23 cellular contexts compared by ENCODE assay signal in the genomic region with DNA sequence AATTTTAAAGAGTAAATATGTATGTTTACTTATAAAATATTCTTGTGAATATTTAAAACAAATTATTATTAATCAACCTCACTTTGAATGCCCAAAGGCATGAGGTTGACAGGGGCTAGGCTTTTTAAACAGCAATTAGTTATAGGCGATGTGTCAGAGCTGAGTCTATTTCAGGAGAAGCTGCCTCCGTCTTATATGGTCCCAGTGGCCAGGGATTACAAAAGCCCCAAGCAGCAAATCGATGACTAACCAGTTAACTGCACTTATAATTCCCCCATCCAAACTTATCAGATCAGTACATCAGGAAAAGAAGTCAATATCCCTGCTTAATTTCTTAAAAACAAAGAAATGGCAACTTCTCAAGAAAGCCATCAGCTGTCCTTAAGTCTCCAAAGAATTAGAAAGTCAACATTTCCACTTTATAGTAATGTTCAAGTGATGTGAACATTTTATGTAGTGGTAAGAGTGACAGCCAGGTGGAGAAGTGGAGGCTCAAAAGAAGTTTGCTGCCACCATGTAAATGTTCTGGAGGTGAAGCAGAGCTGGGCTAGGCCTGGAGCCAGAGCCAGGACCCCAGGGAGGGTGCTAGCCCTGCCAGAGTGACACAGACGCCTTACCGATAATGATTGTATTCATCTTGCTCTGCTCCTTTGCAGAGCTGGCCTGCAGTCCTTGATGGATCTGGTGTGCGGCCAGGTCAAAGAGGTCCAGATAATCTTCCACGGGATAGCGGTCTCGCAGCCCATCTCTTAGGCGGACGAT. TPM values are rescaled to one million over a fixed set of nuclear protein-coding genes. Genes with fewer than 3 reads are reported as not detected.
DNase-seq lines count a peak whose midpoint lies in the region; ATAC-seq, FAIRE-seq and TF ChIP-seq lines count a peak whose summit lies in the region.
"Had no signal": no experiment of that assay in that cellular context is flagged by ENCODE, and none has a peak within 500 bp of the region (broad histone marks: within the 10 kb centered on the region; RNA-seq: fewer than 3 reads in every experiment).

No MANE protein-coding gene starts in this region.

- in situ Hi-C loops in mammary epithelial cell (cut with MboI; ENCODE audit: low sequenced_read_pairs in 2 of 2): no loop called here

- H3K36me3 ChIP-seq in mammary epithelial cell (ENCODE audit: insufficient read depth, low read length) (peaks cover 18% of the 10 kb centered on the region), kidney (ENCODE audit: control insufficient read depth in 1 of 2, insufficient read depth in 2 of 2, low read length in 2 of 2) (peaks cover 0 to 5% of the 10 kb centered on the region in 2 donors)

- dilution Hi-C loops in mammary epithelial cell (cut with HindIII; ENCODE audit: low sequenced_read_pairs): no loop called here

- H3K4me3 ChIP-seq in AG09309 (ENCODE audit: control insufficient read depth, low read depth, low read length) (no peak overlapping the region), mammary epithelial cell (replicated peaks in 1 of 3; ENCODE audit: insufficient read depth in 1 of 3, low read depth in 2 of 3, low read length in 3 of 3) (no peak overlapping the region), kidney (ENCODE audit: low read length in 2 of 2) (no peak overlapping the region)

- DNase-seq in AG09309 (ENCODE audit: low read depth) (peak; percentile 23), EL (peak; percentile 10), mammary epithelial cell (peak; percentile 50), kidney (peak; percentile 49), erythroblast (lab: John Stamatoyannopoulos, UW) (no peak), SW 1271 (lab: John Stamatoyannopoulos, UW) (no peak), T-cell (no peak), progenitor cell of endocrine pancreas (ENCODE audit: low spot score, unreplicated experiment) (no peak)
- DNase-seq: activated CD4-positive, alpha-beta T cell treated with anti-CD3 and anti-CD28 coated beads for 36 hours; activated naive CD8-positive, alpha-beta T cell treated with anti-CD3 and anti-CD28 coated beads for 36 hours; endodermal cell; HCEC 1CT; hypothalamus; NCI-H1436 treated with DMSO at 0.1 percent for 48 hours; NCI-H2171; NCI-H526; occipital lobe; T-helper 1 cell had no signal

- H2AFZ ChIP-seq in mammary epithelial cell (ENCODE audit: low read depth, low read length): no peak overlapping the region

- H3K27me3 ChIP-seq in mammary epithelial cell (ENCODE audit: insufficient read depth, low read length): no peaks in the 10 kb centered on the region

- H3K4me3 Mint-ChIP-seq in T-cell: no peak overlapping the region
- no peak overlapping the region for H3K4me3 Mint-ChIP-seq in progenitor cell of endocrine pancreas (ENCODE audit: low read depth)
- H3K4me3 Mint-ChIP-seq: activated CD4-positive, alpha-beta T cell treated with anti-CD3 and anti-CD28 coated beads for 36 hours; activated naive CD8-positive, alpha-beta T cell treated with anti-CD3 and anti-CD28 coated beads for 36 hours; activated T-helper 1 cell treated with anti-CD3 and anti-CD28 coated beads, Interleukin-12 subunit alpha, Interleukin-12 subunit beta, Interleukin-2, Interleukin-4 antibody, amounts not matched to agents 30 ng/mL and 10 ng/mL and 1 ng/mL, durations not matched to agents 14 hours and 24 hours and 36 hours; endodermal cell had no signal

- TF ChIP-seq POLR2A in erythroblast (IDR thresholded peaks at IDR 0.05; ENCODE audit: low read length): no peak

- peaks cover 15% of the 10 kb centered on the region for H3K79me2 ChIP-seq in mammary epithelial cell (ENCODE audit: insufficient read depth, low read length)

- WGBS in mammary epithelial cell (ENCODE audit: low coverage, missing lambda C conversion rate): 82% methylated on average over 11 of the region's 11 CpGs

- H3K9ac ChIP-seq in mammary epithelial cell (ENCODE audit: insufficient read depth, low read length): no peak overlapping the region
- H3K9ac ChIP-seq in kidney (ENCODE audit: low read length in 2 of 2): no peak overlapping the region

- no peak overlapping the region for H3K4me2 ChIP-seq in mammary epithelial cell (ENCODE audit: insufficient read depth, low read depth, low read length)

- POLR2A ChIA-PET in T-cell (lab: Charles Lee): no interaction called here

- intact Hi-C loops in mammary epithelial cell (cut with micrococcal nuclease): no loop called here
- intact Hi-C loops in kidney (cut with DNase I): no loop called here

- CTCF ChIA-PET in mammary epithelial cell (lab: Charles Lee; ENCODE audit: low non-redundant PET) (no interaction called here), T-cell (lab: Charles Lee) (no interaction called here)

- H3K4me1 Mint-ChIP-seq in T-cell (peaks cover 4 to 20% (median 8%) of the 10 kb centered on the region in 3 donors), progenitor cell of endocrine pancreas (ENCODE audit: low read depth) (peaks cover 1% of the 10 kb centered on the region)
- H3K4me1 Mint-ChIP-seq: endodermal cell had no signal

- no peaks in the 10 kb centered on the region for H3K9me3 ChIP-seq in mammary epithelial cell (replicated peaks; ENCODE audit: insufficient read depth, low read length)
- H3K9me3 ChIP-seq in kidney (ENCODE audit: control insufficient read depth in 1 of 2, low read length in 2 of 2): no peaks in the 10 kb centered on the region

- no peak for TF ChIP-seq CTCF in AG09309 (IDR thresholded peaks at IDR 0.05; ENCODE audit: control insufficient read depth, insufficient read depth, low read depth, low read length, missing control alignments)
- TF ChIP-seq CTCF in mammary epithelial cell (conservative IDR thresholded peaks at IDR 0.05 in 1 of 2, IDR thresholded peaks at IDR 0.05 in 1 of 2; ENCODE audit: extremely low read depth in 1 of 2, insufficient read depth in 1 of 2, low read depth in 1 of 2, low read length in 2 of 2): no peak
- no peak for TF ChIP-seq CTCF in kidney (IDR thresholded peaks at IDR 0.05; ENCODE audit: borderline replicate concordance, extremely low read depth, insufficient read depth)
- TF ChIP-seq CTCF in progenitor cell of endocrine pancreas (IDR thresholded peaks at IDR 0.05; ENCODE audit: unreplicated experiment): no peak

- no peaks in the 10 kb centered on the region for H4K20me1 ChIP-seq in mammary epithelial cell (ENCODE audit: insufficient read depth, low read length)

- H3K9me3 Mint-ChIP-seq in T-cell: peaks cover 0 to 8% (median 4%) of the 10 kb centered on the region in 3 donors
- no peaks in the 10 kb centered on the region for H3K9me3 Mint-ChIP-seq in progenitor cell of endocrine pancreas (ENCODE audit: low read depth)
- H3K9me3 Mint-ChIP-seq: activated T-helper 1 cell treated with anti-CD3 and anti-CD28 coated beads, Interleukin-12 subunit alpha, Interleukin-12 subunit beta, Interleukin-2, Interleukin-4 antibody, amounts not matched to agents 30 ng/mL and 10 ng/mL and 1 ng/mL, durations not matched to agents 14 hours and 24 hours and 36 hours; endodermal cell had no signal

- peaks cover 23% of the 10 kb centered on the region for H3K4me1 ChIP-seq in mammary epithelial cell (ENCODE audit: insufficient read depth, low read length)
- no peaks in the 10 kb centered on the region for H3K4me1 ChIP-seq in kidney (ENCODE audit: control insufficient read depth in 1 of 2, insufficient read depth in 1 of 2, low read depth in 1 of 2, low read length in 2 of 2)

- H3K27me3 Mint-ChIP-seq in T-cell (peaks cover 3% of the 10 kb centered on the region in 2 donors), progenitor cell of endocrine pancreas (peaks cover 9% of the 10 kb centered on the region)

- H3K27ac Mint-ChIP-seq in T-cell: no peak overlapping the region
- no peak overlapping the region for H3K27ac Mint-ChIP-seq in progenitor cell of endocrine pancreas
- H3K27ac Mint-ChIP-seq: activated CD4-positive, alpha-beta T cell treated with anti-CD3 and anti-CD28 coated beads for 36 hours; activated naive CD8-positive, alpha-beta T cell treated with anti-CD3 and anti-CD28 coated beads for 36 hours; activated T-helper 1 cell treated with anti-CD3 and anti-CD28 coated beads, Interleukin-12 subunit alpha, Interleukin-12 subunit beta, Interleukin-2, Interleukin-4 antibody, amounts not matched to agents 30 ng/mL and 10 ng/mL and 1 ng/mL, durations not matched to agents 14 hours and 24 hours and 36 hours; endodermal cell had no signal

- no peak for ATAC-seq in T-cell (replicated peaks in 1 of 4)
- ATAC-seq: activated CD4-positive, alpha-beta T cell treated with anti-CD3 and anti-CD28 coated beads for 36 hours; Right ventricle myocardium inferior had no signal

- H3K36me3 Mint-ChIP-seq in T-cell: no peaks in the 10 kb centered on the region
- H3K36me3 Mint-ChIP-seq in progenitor cell of endocrine pancreas (ENCODE audit: insufficient read depth): peaks cover 1% of the 10 kb centered on the region
- H3K36me3 Mint-ChIP-seq: activated naive CD8-positive, alpha-beta T cell treated with anti-CD3 and anti-CD28 coated beads for 36 hours had no signal

- no peak for FAIRE-seq in kidney (lab: Jason Lieb, UNC)
- FAIRE-seq: colon, frontal cortex, islet of Langerhans had no signal

- no TSS peak for BruUV-seq in mammary epithelial cell (replicated peaks; lab: Mats Ljungman, UMichigan)

- H3K27ac ChIP-seq in mammary epithelial cell (ENCODE audit: insufficient read depth, low read depth, low read length): no peak overlapping the region
- H3K27ac ChIP-seq in kidney (ENCODE audit: low read depth in 2 of 2, low read length in 2 of 2): no peak overlapping the region

RNA-seq across cellular contexts. Expression of a gene that starts 51.5 kb away (rescaled TPM):
- total RNA-seq in mammary epithelial cell (10 to 100 TPM; 47.3 to 61.0 TPM), kidney (39.7 TPM), T-cell (1 to 10 TPM in 4 of 5 donors, under 1 TPM in 1; 0.95 to 4.2 (median 1.3) TPM), progenitor cell of endocrine pancreas (7.9 and 8.1 TPM in 2 replicates)
- polyA plus RNA-seq in mammary epithelial cell (24.5 TPM), kidney (ENCODE audit: insufficient read depth, low read depth, low replicate concordance) (2.8 TPM)
- polyA minus RNA-seq in mammary epithelial cell: 60.0 TPM

Comparison
In these comparisons a context has a peak if more than half of its experiments do, and no peak if none do; other contexts are left out.
1. DNase-seq: peak in AG09309 (single experiment), EL (single experiment), mammary epithelial cell (single experiment) and kidney (single experiment); none in erythroblast (0 of 2), SW 1271 (0 of 2), T-cell (0 of 34) and progenitor cell of endocrine pancreas (single experiment).